In genomic region chr11:122524532-122524882, GRCh38 we compare ENCODE assay signal across 15 cellular contexts.
DNase-seq lines count a peak whose midpoint lies in the region; ATAC-seq, FAIRE-seq and TF ChIP-seq lines count a peak whose summit lies in the region.
"Had no signal": no experiment of that assay in that cellular context is flagged by ENCODE, and none has a peak within 500 bp of the region (broad histone marks: within the 10 kb centered on the region; RNA-seq: fewer than 3 reads in every experiment).

No MANE protein-coding gene starts in this region.

- POLR2A ChIA-PET in A673 (lab: Charles Lee; ENCODE audit: low non-redundant PET), result interaction anchor here (0.7 kb wide), 2 partner anchors 273 to 663 kb away, joined by 5 read pairs; no protein-coding TSS in a partner anchor
- POLR2A ChIA-PET in HEK293T (lab: Yijun Ruan, JAX), result no interaction called here

- intact Hi-C loops in A673 (cut with micrococcal nuclease; ENCODE audit: unreplicated experiment), result loop anchor here (2.0 kb wide), 1 partner anchor 56 kb away; no protein-coding TSS in a partner anchor
- intact Hi-C loops in left lung (cut with DNase I), result no loop called here

- H3K27ac ChIP-seq in A673 (ENCODE audit: low read depth, low read length, poor library complexity, severe bottlenecking) (peak overlapping the region; percentile 77), GM23248 (no peak overlapping the region), left lung (no peak overlapping the region)
- H3K27ac ChIP-seq: brain microvascular endothelial cell, KMS-11 had no signal

- peak; percentile 94 for DNase-seq in A673 (ENCODE audit: low spot score)
- DNase-seq in GM23248, result peak; percentile 62
- no peak for DNase-seq in chondrocyte (ENCODE audit: low spot score)
- no peak for DNase-seq in left lung
- DNase-seq in NCI-H2029 (lab: John Stamatoyannopoulos, UW), result no peak
- DNase-seq in D721Med (ENCODE audit: insufficient read length, low spot score), result no peak
- DNase-seq in HEK293T (ENCODE audit: extremely low spot score), result no peak
- DNase-seq: ACHN; brain microvascular endothelial cell; effector memory CD4-positive, alpha-beta T cell; naive B cell; NCI-H1417 treated with DMSO at 0.1 percent for 48 hours; stimulated activated CD4-positive, alpha-beta T cell treated with anti-CD3 and anti-CD28 coated beads, Interleukin-4, amount 100 ng/mL, for 4 hours had no signal

- FAIRE-seq in D721Med (lab: Jason Lieb, UNC), result no peak

- peaks cover 43% of the 10 kb centered on the region for H3K4me1 ChIP-seq in A673 (ENCODE audit: insufficient read depth, low read length, poor library complexity, severe bottlenecking)
- H3K4me1 ChIP-seq in GM23248 (ENCODE audit: insufficient read depth), result peaks cover 16% of the 10 kb centered on the region
- H3K4me1 ChIP-seq in left lung, result peaks cover 0 to 5% of the 10 kb centered on the region in 2 donors

- peak overlapping the region; percentile 38 for H3K4me2 ChIP-seq in GM23248 (ENCODE audit: unreplicated experiment)
- H3K4me2 ChIP-seq: KMS-11 had no signal

- H3K4me3 Mint-ChIP-seq in chondrocyte (ENCODE audit: unreplicated experiment), result no peak overlapping the region
- H3K4me3 Mint-ChIP-seq: naive B cell had no signal

- H3F3A ChIP-seq in GM23248 (ENCODE audit: insufficient read depth), result peaks cover 21% of the 10 kb centered on the region

- H3K4me1 Mint-ChIP-seq in chondrocyte (ENCODE audit: low read depth), result peaks cover 15% of the 10 kb centered on the region
- H3K4me1 Mint-ChIP-seq: naive B cell had no signal

- H3K4me3 ChIP-seq in A673 (ENCODE audit: low read depth, low read length, poor library complexity, severe bottlenecking) (peak overlapping the region; percentile 10), GM23248 (0 out of 2 replicates have a peak overlapping the region, but pooled peaks have one; percentile 20), left lung (no peak overlapping the region)

- in situ Hi-C loops in GM23248 (cut with MboI), result loop anchor here (25.0 kb wide), 1 partner anchor 1212 kb away; no protein-coding TSS in a partner anchor

- H3K36me3 ChIP-seq in A673 (ENCODE audit: insufficient read depth, low read length, poor library complexity, severe bottlenecking) (no peaks in the 10 kb centered on the region), GM23248 (ENCODE audit: low read depth) (no peaks in the 10 kb centered on the region), left lung (no peaks in the 10 kb centered on the region)
- H3K36me3 ChIP-seq: brain microvascular endothelial cell had no signal

- no peaks in the 10 kb centered on the region for H3K27me3 Mint-ChIP-seq in chondrocyte (ENCODE audit: low read depth)

- H3K27me3 ChIP-seq in A673 (replicated peaks; ENCODE audit: insufficient read depth, low read depth, low read length, poor library complexity) (no peaks in the 10 kb centered on the region), GM23248 (replicated peaks; ENCODE audit: insufficient read depth) (no peaks in the 10 kb centered on the region), left lung (no peaks in the 10 kb centered on the region)
- H3K27me3 ChIP-seq: brain microvascular endothelial cell had no signal

- H3K9me2 ChIP-seq in GM23248 (ENCODE audit: insufficient read depth), result no peaks in the 10 kb centered on the region

- no peak overlapping the region for H3K9ac ChIP-seq in GM23248
- H3K9ac ChIP-seq: KMS-11 had no signal

- peak; percentile 14 for ATAC-seq in left lung
- no peak for ATAC-seq in HG03045 (IDR thresholded peaks at IDR 0.05; ENCODE audit: unreplicated experiment)

- BruUV-seq in A673 (replicated peaks; lab: Mats Ljungman, UMichigan), result no TSS peak

- TF ChIP-seq CTCF in A673 (conservative IDR thresholded peaks at IDR 0.05; ENCODE audit: low read depth, low read length) (no peak), chondrocyte (IDR thresholded peaks at IDR 0.05) (no peak), left lung (IDR thresholded peaks at IDR 0.05) (no peak), D721Med (IDR thresholded peaks at IDR 0.05; ENCODE audit: insufficient read depth, missing control alignments) (no peak)

- H2AFZ ChIP-seq in GM23248, result peak overlapping the region; percentile 69

- H3K9me3 ChIP-seq in A673 (ENCODE audit: low read depth, low read length, poor library complexity, severe bottlenecking) (no peaks in the 10 kb centered on the region), GM23248 (ENCODE audit: low read depth) (no peaks in the 10 kb centered on the region), left lung (no peaks in the 10 kb centered on the region)

- H3K9me3 Mint-ChIP-seq in chondrocyte (ENCODE audit: low read depth), result peaks cover 3% of the 10 kb centered on the region

- H3K27ac Mint-ChIP-seq in chondrocyte (ENCODE audit: unreplicated experiment), result peak overlapping the region; percentile 47
- H3K27ac Mint-ChIP-seq: naive B cell had no signal

- peaks cover 1% of the 10 kb centered on the region for H3K36me3 Mint-ChIP-seq in chondrocyte (ENCODE audit: low read depth)
- H3K36me3 Mint-ChIP-seq: naive B cell had no signal

- CTCF ChIA-PET in A673 (lab: Charles Lee) (interaction anchor here (0.6 to 1.3 kb wide), 6 partner anchors 18 to 1277 kb away, joined by 3 to 4 read pairs (median 4); no protein-coding TSS in a partner anchor), HEK293T (lab: Yijun Ruan, JAX) (interaction anchor here (0.6 kb wide), 1 partner anchor 9 kb away, joined by 3 read pairs; no protein-coding TSS in a partner anchor)

- no peaks in the 10 kb centered on the region for H3K79me2 ChIP-seq in GM23248 (ENCODE audit: insufficient read depth)

- H4K20me1 ChIP-seq in GM23248 (ENCODE audit: insufficient read depth), result no peaks in the 10 kb centered on the region

TF ChIP-seq in HEK293T, 16 proteins besides CTCF, POLR2A, EP300 and RAD21:
- TF ChIP-seq SUZ12 (IDR thresholded peaks at IDR 0.05) (no peak), NFRKB (IDR thresholded peaks at IDR 0.05) (no peak), CTBP1 (IDR thresholded peaks at IDR 0.05; ENCODE audit: borderline replicate concordance) (no peak), ELF4 (IDR thresholded peaks at IDR 0.05) (no peak), FOXA1 (IDR thresholded peaks at IDR 0.05) (no peak), TARDBP (IDR thresholded peaks at IDR 0.05) (no peak), HDGF (IDR thresholded peaks at IDR 0.05; ENCODE audit: borderline replicate concordance) (no peak), FOXK2 (IDR thresholded peaks at IDR 0.05) (no peak), ARNT (IDR thresholded peaks at IDR 0.05) (no peak), LEF1 (IDR thresholded peaks at IDR 0.05; ENCODE audit: borderline replicate concordance) (no peak), BHLHE40 (IDR thresholded peaks at IDR 0.05; ENCODE audit: borderline replicate concordance) (no peak), ZNF384 (IDR thresholded peaks at IDR 0.05) (no peak), FOXM1 (IDR thresholded peaks at IDR 0.05; ENCODE audit: borderline replicate concordance) (no peak), L3MBTL2 (conservative IDR thresholded peaks at IDR 0.05) (no peak)
- TF ChIP-seq, protein P1, sequence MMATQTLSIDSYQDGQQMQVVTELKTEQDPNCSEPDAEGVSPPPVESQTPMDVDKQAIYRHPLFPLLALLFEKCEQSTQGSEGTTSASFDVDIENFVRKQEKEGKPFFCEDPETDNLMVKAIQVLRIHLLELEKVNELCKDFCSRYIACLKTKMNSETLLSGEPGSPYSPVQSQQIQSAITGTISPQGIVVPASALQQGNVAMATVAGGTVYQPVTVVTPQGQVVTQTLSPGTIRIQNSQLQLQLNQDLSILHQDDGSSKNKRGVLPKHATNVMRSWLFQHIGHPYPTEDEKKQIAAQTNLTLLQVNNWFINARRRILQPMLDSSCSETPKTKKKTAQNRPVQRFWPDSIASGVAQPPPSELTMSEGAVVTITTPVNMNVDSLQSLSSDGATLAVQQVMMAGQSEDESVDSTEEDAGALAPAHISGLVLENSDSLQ (IDR thresholded peaks at IDR 0.05), result no peak

Comparison
In these comparisons a context has a peak if more than half of its experiments do, and no peak if none do; other contexts are left out.
1. DNase-seq: peak in A673 (single experiment) and GM23248 (single experiment); none in chondrocyte (single experiment), left lung (0 of 2), NCI-H2029 (single experiment), D721Med (single experiment) and HEK293T (single experiment).
2. H3K4me3 ChIP-seq: peak in A673 (single experiment) and GM23248 (single experiment); none in left lung (0 of 2).